ENCODE assay signal across 19 cellular contexts in the genomic region with DNA sequence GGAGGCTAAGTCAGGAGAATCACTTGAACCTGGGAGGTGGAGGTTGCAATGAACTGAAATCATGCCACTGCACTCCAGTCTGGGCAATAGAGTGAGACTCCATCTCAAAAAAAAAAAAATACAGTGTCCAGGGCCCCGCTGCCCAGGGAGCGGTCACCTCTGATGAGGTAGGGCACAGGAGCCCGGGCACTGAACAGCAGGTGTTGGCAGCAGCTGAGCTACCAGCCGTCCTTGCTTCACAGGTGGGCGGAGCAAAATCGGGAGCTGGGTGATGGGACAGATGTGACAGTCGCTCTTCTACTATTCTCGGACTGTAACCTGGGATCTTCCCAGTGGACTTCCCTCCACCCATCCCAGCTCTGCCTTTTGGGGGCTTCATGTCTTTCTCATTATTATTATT. TPM values are rescaled to one million over a fixed set of nuclear protein-coding genes. Genes with fewer than 3 reads are reported as not detected.
"Had no signal": no experiment of that assay in that cellular context is flagged by ENCODE, and none has a peak within 500 bp of the region (broad histone marks: within the 10 kb centered on the region; RNA-seq: fewer than 3 reads in every experiment).

No MANE protein-coding gene starts in this region.

- H3K9me3 ChIP-seq: gastroesophageal sphincter, heart left ventricle, suprapubic skin, transverse colon, vagina had no signal

- H3K4me3 ChIP-seq: gastroesophageal sphincter, heart left ventricle, suprapubic skin, transverse colon, vagina had no signal

- DNase-seq: activated CD4-positive, CD25-positive, alpha-beta regulatory T cell treated with anti-CD3 and anti-CD28 coated beads, Interleukin-2, amount 50 U/mL, for 72 hours; activated CD8-positive, alpha-beta memory T cell treated with anti-CD3 and anti-CD28 coated beads for 24 hours; activated CD8-positive, alpha-beta memory T cell treated with anti-CD3 and anti-CD28 coated beads, Interleukin-2, amount 50 U/mL, for 48 hours; activated effector memory CD4-positive, alpha-beta T cell treated with Interleukin-2 at 50 U/mL for 16 hours; activated naive CD4-positive, alpha-beta T cell treated with anti-CD3 and anti-CD28 coated beads, Interleukin-2, amount 10 ng/mL, durations not matched to agents 7 days and 5 days; activated naive CD8-positive, alpha-beta T cell treated with anti-CD3 and anti-CD28 coated beads, Interleukin-2, amount 50 U/mL, for 24 hours; activated T-cell treated with anti-CD3 and anti-CD28 coated beads, Interleukin-2, amount 50 U/mL, for 48 hours; brain microvascular endothelial cell; cortex of kidney; kidney; mesendoderm; naive thymus-derived CD8-positive, alpha-beta T cell; stimulated activated CD4-positive, alpha-beta T cell treated with anti-CD3 and anti-CD28 coated beads, Interleukin-2, amount 100 ng/mL, for 24 hours; stimulated activated naive CD4-positive, alpha-beta T cell treated with Interleukin-2 at 50 U/mL for 16 hours had no signal

- H3K27me3 ChIP-seq: brain microvascular endothelial cell, gastroesophageal sphincter, heart left ventricle, suprapubic skin, transverse colon, vagina had no signal

- H3K27ac ChIP-seq: brain microvascular endothelial cell, vagina had no signal

- H3K36me3 ChIP-seq: brain microvascular endothelial cell, transverse colon, vagina had no signal

RNA-seq across cellular contexts. Expression of a gene that starts 49.4 kb away (rescaled TPM):
- polyA plus RNA-seq: naive thymus-derived CD8-positive, alpha-beta T cell had no signal
